Comparison of ENCODE assay signal across 1 cellular context in genomic region chr14:54213531-54213930, GRCh38.
TF ChIP-seq lines count a peak whose summit lies in the region.

No MANE protein-coding gene starts in this region.

TF ChIP-seq in HCT116, 20 proteins besides CTCF, POLR2A, EP300 and RAD21 (continued from another document):
- TF ChIP-seq, protein P1, sequence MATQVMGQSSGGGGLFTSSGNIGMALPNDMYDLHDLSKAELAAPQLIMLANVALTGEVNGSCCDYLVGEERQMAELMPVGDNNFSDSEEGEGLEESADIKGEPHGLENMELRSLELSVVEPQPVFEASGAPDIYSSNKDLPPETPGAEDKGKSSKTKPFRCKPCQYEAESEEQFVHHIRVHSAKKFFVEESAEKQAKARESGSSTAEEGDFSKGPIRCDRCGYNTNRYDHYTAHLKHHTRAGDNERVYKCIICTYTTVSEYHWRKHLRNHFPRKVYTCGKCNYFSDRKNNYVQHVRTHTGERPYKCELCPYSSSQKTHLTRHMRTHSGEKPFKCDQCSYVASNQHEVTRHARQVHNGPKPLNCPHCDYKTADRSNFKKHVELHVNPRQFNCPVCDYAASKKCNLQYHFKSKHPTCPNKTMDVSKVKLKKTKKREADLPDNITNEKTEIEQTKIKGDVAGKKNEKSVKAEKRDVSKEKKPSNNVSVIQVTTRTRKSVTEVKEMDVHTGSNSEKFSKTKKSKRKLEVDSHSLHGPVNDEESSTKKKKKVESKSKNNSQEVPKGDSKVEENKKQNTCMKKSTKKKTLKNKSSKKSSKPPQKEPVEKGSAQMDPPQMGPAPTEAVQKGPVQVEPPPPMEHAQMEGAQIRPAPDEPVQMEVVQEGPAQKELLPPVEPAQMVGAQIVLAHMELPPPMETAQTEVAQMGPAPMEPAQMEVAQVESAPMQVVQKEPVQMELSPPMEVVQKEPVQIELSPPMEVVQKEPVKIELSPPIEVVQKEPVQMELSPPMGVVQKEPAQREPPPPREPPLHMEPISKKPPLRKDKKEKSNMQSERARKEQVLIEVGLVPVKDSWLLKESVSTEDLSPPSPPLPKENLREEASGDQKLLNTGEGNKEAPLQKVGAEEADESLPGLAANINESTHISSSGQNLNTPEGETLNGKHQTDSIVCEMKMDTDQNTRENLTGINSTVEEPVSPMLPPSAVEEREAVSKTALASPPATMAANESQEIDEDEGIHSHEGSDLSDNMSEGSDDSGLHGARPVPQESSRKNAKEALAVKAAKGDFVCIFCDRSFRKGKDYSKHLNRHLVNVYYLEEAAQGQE (IDR thresholded peaks at IDR 0.05; ENCODE audit: low read depth) = no peak
- TF ChIP-seq SP1 (IDR thresholded peaks at IDR 0.05; ENCODE audit: low read depth) = no peak
- no peak for TF ChIP-seq FOSL1 (IDR thresholded peaks at IDR 0.05; ENCODE audit: low read depth)
- TF ChIP-seq EZH2phosphoT487 (IDR thresholded peaks at IDR 0.05; ENCODE audit: borderline replicate concordance) = no peak
- TF ChIP-seq MAX (IDR thresholded peaks at IDR 0.05) = no peak
- no peak for TF ChIP-seq TCF7L2 (IDR thresholded peaks at IDR 0.05; ENCODE audit: borderline replicate concordance, extremely low read depth, insufficient read depth, insufficient read length)
